ENCODE assay signal across 13 cellular contexts in the genomic region with DNA sequence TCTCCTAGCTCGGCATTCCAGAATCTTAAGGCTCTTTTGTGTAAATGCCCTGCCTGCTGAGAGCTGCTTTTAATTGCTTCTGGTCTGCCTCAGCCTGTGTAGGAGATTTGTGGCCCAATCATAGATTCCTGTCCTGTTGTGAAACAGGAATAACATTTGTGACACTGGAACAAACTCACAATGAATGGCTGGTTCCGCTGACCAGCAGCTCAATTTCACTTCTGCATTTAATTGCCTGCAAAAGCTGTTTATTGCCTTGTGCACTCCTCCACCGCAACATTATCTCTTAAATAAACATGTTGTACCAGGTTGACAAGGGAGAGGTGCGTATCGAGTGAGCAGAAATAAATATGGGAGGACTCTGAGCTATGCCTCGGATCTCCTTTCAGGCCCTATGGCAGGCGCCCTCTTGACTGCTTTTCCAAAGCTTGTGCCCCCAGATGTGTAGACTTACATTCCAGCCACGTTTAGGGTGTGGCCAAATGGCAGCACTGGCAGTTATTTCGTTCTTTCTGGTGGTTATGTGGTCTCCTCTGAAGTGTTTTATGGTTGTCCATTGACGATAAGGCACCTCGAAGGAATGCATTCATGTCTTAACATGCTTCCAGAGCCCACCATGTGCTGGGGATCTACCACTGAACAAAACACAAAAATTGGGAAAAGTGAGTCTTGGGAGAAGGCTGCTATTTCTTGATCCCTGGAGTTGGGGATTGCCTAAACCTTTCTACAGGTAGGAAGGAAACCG. TPM values are rescaled to one million over a fixed set of nuclear protein-coding genes. Genes with fewer than 3 reads are reported as not detected.
A peak's percentile ranks its signal among the peaks of the same experiment; 100 is the strongest.
DNase-seq lines count a peak whose midpoint lies in the region; ATAC-seq and TF ChIP-seq lines count a peak whose summit lies in the region.
"Had no signal": no experiment of that assay in that cellular context is flagged by ENCODE, and none has a peak within 500 bp of the region (broad histone marks: within the 10 kb centered on the region; RNA-seq: fewer than 3 reads in every experiment).

No MANE protein-coding gene starts in this region.

- no peak overlapping the region for H3K18ac ChIP-seq in mesendoderm (ENCODE audit: low read length)

- DNase-seq in ELF-1 (ENCODE audit: low read depth, low spot score) (peak; percentile 34), OCI-M1 (lab: John Stamatoyannopoulos, UW) (peak; percentile 69), mesendoderm (peak; percentile 26), esophagus squamous epithelium (lab: John Stamatoyannopoulos, UW) (no peak), testis (no peak), NCI-H1930 (lab: John Stamatoyannopoulos, UW) (no peak)
- DNase-seq: CD8-positive, alpha-beta memory T cell; gastrocnemius medialis; NCI-H1694 had no signal

- no peak overlapping the region for H4K8ac ChIP-seq in mesendoderm (ENCODE audit: low read depth, low read length)

- no peak overlapping the region for H2BK15ac ChIP-seq in mesendoderm (replicated peaks; ENCODE audit: low read depth)

- H3K79me2 ChIP-seq in mesendoderm (ENCODE audit: control insufficient read depth, insufficient read depth, low read length): no peaks in the 10 kb centered on the region

- no peak overlapping the region for H2BK120ac ChIP-seq in mesendoderm (ENCODE audit: low read depth, low read length)

- no peak overlapping the region for H3K4ac ChIP-seq in mesendoderm (ENCODE audit: low read depth, low read length)

- no peak overlapping the region for H3K4me2 ChIP-seq in mesendoderm (ENCODE audit: low read length)

- peaks cover 2% of the 10 kb centered on the region for H3K4me1 ChIP-seq in mesendoderm (ENCODE audit: control insufficient read depth, low read depth, low read length)
- no peaks in the 10 kb centered on the region for H3K4me1 ChIP-seq in esophagus squamous epithelium
- H3K4me1 ChIP-seq in testis: no peaks in the 10 kb centered on the region
- H3K4me1 ChIP-seq: gastrocnemius medialis had no signal

- H3K9ac ChIP-seq in mesendoderm (ENCODE audit: low read length): no peak overlapping the region

- ATAC-seq in HG03432 (IDR thresholded peaks at IDR 0.05; ENCODE audit: unreplicated experiment) (peak; percentile 64), GM21619 (IDR thresholded peaks at IDR 0.05; ENCODE audit: unreplicated experiment) (no peak)

- H3K36me3 ChIP-seq in mesendoderm (ENCODE audit: control insufficient read depth, insufficient read depth, low read length): no peaks in the 10 kb centered on the region
- no peaks in the 10 kb centered on the region for H3K36me3 ChIP-seq in esophagus squamous epithelium
- no peaks in the 10 kb centered on the region for H3K36me3 ChIP-seq in testis (ENCODE audit: low read depth, missing control alignments)
- H3K36me3 ChIP-seq: gastrocnemius medialis, suprapubic skin had no signal

- no peak overlapping the region for H3K23ac ChIP-seq in mesendoderm (ENCODE audit: low read length)

- H2BK5ac ChIP-seq in mesendoderm (ENCODE audit: low read length): no peak overlapping the region

- no peak overlapping the region for H3K27ac ChIP-seq in mesendoderm (ENCODE audit: low read depth, low read length)
- no peak overlapping the region for H3K27ac ChIP-seq in esophagus squamous epithelium
- H3K27ac ChIP-seq in testis: no peak overlapping the region
- H3K27ac ChIP-seq: gastrocnemius medialis, suprapubic skin had no signal

- H4K5ac ChIP-seq in mesendoderm (ENCODE audit: low read length): no peak overlapping the region

- no peak overlapping the region for H3K4me3 ChIP-seq in mesendoderm (ENCODE audit: low read length)
- no peak overlapping the region for H3K4me3 ChIP-seq in esophagus squamous epithelium
- no peak overlapping the region for H3K4me3 ChIP-seq in testis
- H3K4me3 ChIP-seq: gastrocnemius medialis, suprapubic skin had no signal

- H3K9me3 ChIP-seq in esophagus squamous epithelium (no peaks in the 10 kb centered on the region), testis (no peaks in the 10 kb centered on the region)
- H3K9me3 ChIP-seq: gastrocnemius medialis, suprapubic skin had no signal

- no peaks in the 10 kb centered on the region for H3K79me1 ChIP-seq in mesendoderm (ENCODE audit: low read length)

- H3K27me3 ChIP-seq in mesendoderm (ENCODE audit: insufficient read depth, low read length, poor library complexity) (no peaks in the 10 kb centered on the region), esophagus squamous epithelium (peaks cover 0 to 52% (median 0%) of the 10 kb centered on the region in 4 donors), testis (no peaks in the 10 kb centered on the region)

- no peak overlapping the region for H3K56ac ChIP-seq in mesendoderm (ENCODE audit: low read length)

- H2AK5ac ChIP-seq in mesendoderm (ENCODE audit: low read length): no peak overlapping the region

- intact Hi-C loops in esophagus squamous epithelium (cut with DNase I): no loop called here
- intact Hi-C loops in testis (cut with DNase I; ENCODE audit: low total_unique reads): no loop called here

- no peak for TF ChIP-seq CTCF in esophagus squamous epithelium (IDR thresholded peaks at IDR 0.05)
- TF ChIP-seq CTCF in testis (IDR thresholded peaks at IDR 0.05): no peak

- TF ChIP-seq POLR2A in esophagus squamous epithelium (IDR thresholded peaks at IDR 0.05) (no peak), testis (IDR thresholded peaks at IDR 0.05) (no peak)

- WGBS in mesendoderm (ENCODE audit: extremely low coverage, insufficient coverage, low lambda C conversion rate): no CpG with 5 or more reads among the region's 12 CpGs
- WGBS in esophagus squamous epithelium, 2 donors: 58 to 61% methylated on average over 11 of the region's 12 CpGs
- 38 to 43% methylated on average over 12 of the region's 12 CpGs for WGBS in testis, 2 donors

RNA-seq across cellular contexts. Expression of a gene that starts 58.1 kb away (rescaled TPM):
- polyA plus RNA-seq in mesendoderm (2013, experiment 1 of 2): 0.81 TPM
- 0.99 TPM for polyA plus RNA-seq in mesendoderm (2013, experiment 2 of 2)
- total RNA-seq in esophagus squamous epithelium: not detected
- total RNA-seq in testis: 100 to 1,000 TPM in 1 of 2 donors, 10 to 100 TPM in 1; 93.4 to 128 TPM
- 54.4 TPM for polyA plus RNA-seq in testis (ENCODE audit: insufficient read depth, low read depth, low replicate concordance)
- total RNA-seq: CD8-positive, alpha-beta memory T cell; suprapubic skin; T-helper 1 cell treated with Interleukin-12 subunit alpha and Interleukin-12 subunit beta and Interleukin-4 antibody, amounts not matched to agents 30 ng/mL and 1 ng/mL, for 36 hours had no signal
- polyA plus RNA-seq: CD8-positive, alpha-beta memory T cell had no signal

Comparison
In these comparisons a context has a peak if more than half of its experiments do, and no peak if none do; other contexts are left out.
1. DNase-seq: peak in ELF-1 (single experiment), OCI-M1 (single experiment) and mesendoderm (single experiment); none in esophagus squamous epithelium (single experiment), testis (single experiment) and NCI-H1930 (0 of 2).
2. RNA of a gene that starts 58.1 kb away (total RNA-seq): 93.4 to 128 TPM in testis; not detected in esophagus squamous epithelium; every median in the first group is over 10 times any median in the second.